In the genomic region with DNA sequence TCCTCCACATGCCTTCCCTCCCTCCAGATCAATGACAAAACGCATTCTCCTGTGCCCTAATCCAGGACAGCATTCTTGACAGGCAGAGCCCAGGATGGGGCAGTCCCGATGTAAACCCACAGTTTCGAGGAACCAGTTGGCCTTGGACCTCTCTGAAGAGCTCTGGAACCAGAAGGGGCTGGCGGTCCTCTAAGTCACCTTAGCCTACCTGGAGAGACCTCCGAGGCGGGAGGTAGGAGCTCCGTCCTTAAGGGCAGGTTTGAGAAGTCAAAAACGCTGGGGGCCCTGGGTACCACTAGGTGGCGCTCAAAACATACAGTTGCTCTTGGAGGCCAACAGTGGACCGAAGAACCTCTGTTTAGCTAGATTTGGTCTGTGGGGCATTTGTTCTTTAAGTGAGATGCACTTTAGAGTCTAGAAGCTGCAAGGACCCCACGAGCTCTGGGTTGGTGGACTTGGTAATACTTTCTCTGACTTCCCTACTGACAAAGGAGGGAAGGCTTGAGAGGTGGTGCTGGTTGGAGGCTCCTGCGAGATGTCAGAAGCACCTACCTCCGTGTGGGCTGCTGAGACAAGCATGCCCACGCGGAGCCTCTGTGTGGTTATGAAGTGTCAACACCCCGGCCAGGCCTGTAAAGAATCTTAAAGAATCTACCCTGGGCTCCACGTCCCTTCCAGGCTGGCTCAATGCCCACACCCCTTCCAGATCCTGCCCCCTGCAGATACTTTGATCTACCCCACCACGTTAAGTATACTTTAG, we compare ENCODE assay signal across 1 cellular context.
TF ChIP-seq lines count a peak whose summit lies in the region.

No MANE protein-coding gene starts in this region.

TF ChIP-seq in GM12878, 131 proteins besides CTCF, POLR2A, EP300 and RAD21 (continued from another document):
- TF ChIP-seq CHD4 (IDR thresholded peaks at IDR 0.05) (no peak), SMAD5 (IDR thresholded peaks at IDR 0.05; ENCODE audit: low read depth) (no peak)
TF ChIP-seq in GM12878: peak in this region for 10.
